ENCODE assay signal across 22 cellular contexts in genomic region chr1:19015476-19015875, GRCh38.
"Had no signal": no experiment of that assay in that cellular context is flagged by ENCODE, and none has a peak within 500 bp of the region (broad histone marks: within the 10 kb centered on the region; RNA-seq: fewer than 3 reads in every experiment).

No MANE protein-coding gene starts in this region.

- H3K9me3 ChIP-seq: SJSA1 had no signal

- DNase-seq: KBM-7, MM.1S, NCI-H1092 treated with DMSO at 0.1 percent for 48 hours, NCI-H1436, NCI-H187, NCI-H2029, NCI-H2081 treated with DMSO at 0.1 percent for 48 hours, NCI-H2171, NCI-H226, NCI-H446, NCI-H510A, NCI-H524 treated with DMSO at 0.1 percent for 48 hours, NCI-H69, NCI-H774, Right ventricle myocardium superior, RPMI8226, SIG-M5 had no signal

- H3K36me3 ChIP-seq: SJSA1 had no signal

- FAIRE-seq: HTR-8/SVneo, RCC 7860 had no signal

- H3K27me3 ChIP-seq: SJSA1 had no signal

- H3K4me3 ChIP-seq: SJSA1, SK-N-MC had no signal

- H3K27ac ChIP-seq: HL-60, SJSA1, SK-N-MC had no signal
